ENCODE assay signal across 1 cellular context in genomic region chr13:112943309-112944125, GRCh38.
TF ChIP-seq lines count a peak whose summit lies in the region.

No MANE protein-coding gene starts in this region.

TF ChIP-seq in WTC11, 78 proteins besides CTCF, POLR2A, EP300 and RAD21 (continued from another document):
- TF ChIP-seq, protein P1, sequence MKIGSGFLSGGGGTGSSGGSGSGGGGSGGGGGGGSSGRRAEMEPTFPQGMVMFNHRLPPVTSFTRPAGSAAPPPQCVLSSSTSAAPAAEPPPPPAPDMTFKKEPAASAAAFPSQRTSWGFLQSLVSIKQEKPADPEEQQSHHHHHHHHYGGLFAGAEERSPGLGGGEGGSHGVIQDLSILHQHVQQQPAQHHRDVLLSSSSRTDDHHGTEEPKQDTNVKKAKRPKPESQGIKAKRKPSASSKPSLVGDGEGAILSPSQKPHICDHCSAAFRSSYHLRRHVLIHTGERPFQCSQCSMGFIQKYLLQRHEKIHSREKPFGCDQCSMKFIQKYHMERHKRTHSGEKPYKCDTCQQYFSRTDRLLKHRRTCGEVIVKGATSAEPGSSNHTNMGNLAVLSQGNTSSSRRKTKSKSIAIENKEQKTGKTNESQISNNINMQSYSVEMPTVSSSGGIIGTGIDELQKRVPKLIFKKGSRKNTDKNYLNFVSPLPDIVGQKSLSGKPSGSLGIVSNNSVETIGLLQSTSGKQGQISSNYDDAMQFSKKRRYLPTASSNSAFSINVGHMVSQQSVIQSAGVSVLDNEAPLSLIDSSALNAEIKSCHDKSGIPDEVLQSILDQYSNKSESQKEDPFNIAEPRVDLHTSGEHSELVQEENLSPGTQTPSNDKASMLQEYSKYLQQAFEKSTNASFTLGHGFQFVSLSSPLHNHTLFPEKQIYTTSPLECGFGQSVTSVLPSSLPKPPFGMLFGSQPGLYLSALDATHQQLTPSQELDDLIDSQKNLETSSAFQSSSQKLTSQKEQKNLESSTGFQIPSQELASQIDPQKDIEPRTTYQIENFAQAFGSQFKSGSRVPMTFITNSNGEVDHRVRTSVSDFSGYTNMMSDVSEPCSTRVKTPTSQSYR (CRISPR knock-in tag; IDR thresholded peaks at IDR 0.05), result no peak
- TF ChIP-seq FOXP1 (CRISPR knock-in tag; IDR thresholded peaks at IDR 0.05; ENCODE audit: borderline replicate concordance), result peak; percentile 21; the same call in 1 of the 2 replicates
- TF ChIP-seq ESRRA (CRISPR knock-in tag; IDR thresholded peaks at IDR 0.05; ENCODE audit: borderline replicate concordance), result no peak
- peak; percentile 44 for TF ChIP-seq SP1 (CRISPR knock-in tag; conservative IDR thresholded peaks at IDR 0.05)
- no peak for TF ChIP-seq NFYB (CRISPR knock-in tag; conservative IDR thresholded peaks at IDR 0.05; ENCODE audit: low read depth)
- no peak for TF ChIP-seq ARID4B (CRISPR knock-in tag; IDR thresholded peaks at IDR 0.05; ENCODE audit: borderline replicate concordance)
- 0 out of 2 replicates have a peak, but pooled peaks have one; percentile 35 for TF ChIP-seq MYBL2 (CRISPR knock-in tag; IDR thresholded peaks at IDR 0.05)
- TF ChIP-seq, protein P2, sequence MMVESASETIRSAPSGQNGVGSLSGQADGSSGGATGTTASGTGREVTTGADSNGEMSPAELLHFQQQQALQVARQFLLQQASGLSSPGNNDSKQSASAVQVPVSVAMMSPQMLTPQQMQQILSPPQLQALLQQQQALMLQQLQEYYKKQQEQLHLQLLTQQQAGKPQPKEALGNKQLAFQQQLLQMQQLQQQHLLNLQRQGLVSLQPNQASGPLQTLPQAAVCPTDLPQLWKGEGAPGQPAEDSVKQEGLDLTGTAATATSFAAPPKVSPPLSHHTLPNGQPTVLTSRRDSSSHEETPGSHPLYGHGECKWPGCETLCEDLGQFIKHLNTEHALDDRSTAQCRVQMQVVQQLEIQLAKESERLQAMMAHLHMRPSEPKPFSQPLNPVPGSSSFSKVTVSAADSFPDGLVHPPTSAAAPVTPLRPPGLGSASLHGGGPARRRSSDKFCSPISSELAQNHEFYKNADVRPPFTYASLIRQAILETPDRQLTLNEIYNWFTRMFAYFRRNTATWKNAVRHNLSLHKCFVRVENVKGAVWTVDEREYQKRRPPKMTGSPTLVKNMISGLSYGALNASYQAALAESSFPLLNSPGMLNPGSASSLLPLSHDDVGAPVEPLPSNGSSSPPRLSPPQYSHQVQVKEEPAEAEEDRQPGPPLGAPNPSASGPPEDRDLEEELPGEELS (CRISPR knock-in tag; IDR thresholded peaks at IDR 0.05), result no peak
- no peak for TF ChIP-seq HMGA2 (CRISPR knock-in tag; IDR thresholded peaks at IDR 0.05)
